In the genomic region with DNA sequence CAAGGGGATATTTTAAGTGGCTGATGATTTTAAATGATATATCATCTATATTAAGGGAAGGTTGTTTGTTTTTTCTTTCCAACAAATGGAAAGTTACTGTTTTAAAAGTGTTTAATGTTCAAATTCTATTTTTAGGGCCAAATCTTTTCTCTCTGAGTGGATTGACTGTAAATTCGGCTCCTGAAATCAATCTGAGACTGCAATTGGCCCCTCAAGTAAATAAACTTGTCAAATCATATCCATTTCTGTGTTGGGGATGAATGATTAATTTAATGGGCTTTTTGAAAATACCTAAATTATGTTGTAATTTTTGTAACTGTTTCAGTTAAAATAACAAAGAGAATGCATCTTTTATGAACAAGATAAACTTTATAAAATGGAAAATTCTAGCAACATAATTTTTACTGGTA, we compare ENCODE assay signal across 2 cellular contexts.
TF ChIP-seq lines count a peak whose summit lies in the region.

No MANE protein-coding gene starts in this region.

TF ChIP-seq in SK-N-SH, 30 proteins besides CTCF, POLR2A, EP300 and RAD21:
- TF ChIP-seq FOSL2 (IDR thresholded peaks at IDR 0.05; ENCODE audit: borderline replicate concordance, low read depth) (no peak), RFX5 (IDR thresholded peaks at IDR 0.05; ENCODE audit: low read length) (no peak), FOXM1 (IDR thresholded peaks at IDR 0.05; ENCODE audit: low read depth) (no peak), NFIC (IDR thresholded peaks at IDR 0.05; ENCODE audit: borderline replicate concordance) (no peak), GABPA (IDR thresholded peaks at IDR 0.05; ENCODE audit: low read depth) (no peak), GATA2 (CRISPR knock-in tag; IDR thresholded peaks at IDR 0.05) (no peak), YY1 (IDR thresholded peaks at IDR 0.05; ENCODE audit: low read depth) (no peak), MXI1 (IDR thresholded peaks at IDR 0.05; ENCODE audit: low read depth, low read length) (no peak), JUND (IDR thresholded peaks at IDR 0.05) (no peak), TAF1 (IDR thresholded peaks at IDR 0.05; ENCODE audit: borderline replicate concordance, low read depth, low read length) (no peak), NRF1 (IDR thresholded peaks at IDR 0.05; ENCODE audit: low read depth, low read length) (no peak), ELF1 (IDR thresholded peaks at IDR 0.05) (no peak), POLR2AphosphoS5 (IDR thresholded peaks at IDR 0.05; ENCODE audit: low read depth, low read length) (no peak), MEF2A (IDR thresholded peaks at IDR 0.05; ENCODE audit: borderline replicate concordance, low read depth) (no peak), CHD2 (IDR thresholded peaks at IDR 0.05; ENCODE audit: low read length, partially characterized antibody) (no peak), EZH2phosphoT487 (IDR thresholded peaks at IDR 0.05; ENCODE audit: borderline replicate concordance, low read depth) (no peak), SMC3 (IDR thresholded peaks at IDR 0.05; ENCODE audit: low read depth, low read length) (no peak)
- TF ChIP-seq, protein P1, sequence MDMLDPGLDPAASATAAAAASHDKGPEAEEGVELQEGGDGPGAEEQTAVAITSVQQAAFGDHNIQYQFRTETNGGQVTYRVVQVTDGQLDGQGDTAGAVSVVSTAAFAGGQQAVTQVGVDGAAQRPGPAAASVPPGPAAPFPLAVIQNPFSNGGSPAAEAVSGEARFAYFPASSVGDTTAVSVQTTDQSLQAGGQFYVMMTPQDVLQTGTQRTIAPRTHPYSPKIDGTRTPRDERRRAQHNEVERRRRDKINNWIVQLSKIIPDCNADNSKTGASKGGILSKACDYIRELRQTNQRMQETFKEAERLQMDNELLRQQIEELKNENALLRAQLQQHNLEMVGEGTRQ (IDR thresholded peaks at IDR 0.05; ENCODE audit: borderline replicate concordance, low read depth, low read length): no peak
- TF ChIP-seq, protein P2, sequence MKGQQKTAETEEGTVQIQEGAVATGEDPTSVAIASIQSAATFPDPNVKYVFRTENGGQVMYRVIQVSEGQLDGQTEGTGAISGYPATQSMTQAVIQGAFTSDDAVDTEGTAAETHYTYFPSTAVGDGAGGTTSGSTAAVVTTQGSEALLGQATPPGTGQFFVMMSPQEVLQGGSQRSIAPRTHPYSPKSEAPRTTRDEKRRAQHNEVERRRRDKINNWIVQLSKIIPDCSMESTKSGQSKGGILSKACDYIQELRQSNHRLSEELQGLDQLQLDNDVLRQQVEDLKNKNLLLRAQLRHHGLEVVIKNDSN (IDR thresholded peaks at IDR 0.05; ENCODE audit: borderline replicate concordance, low read depth): no peak

TF ChIP-seq in SK-N-SH treated with all-trans-retinoic acid at 6 μM for 48 hours, 23 proteins besides CTCF, POLR2A, EP300 and RAD21:
- TF ChIP-seq ESRRG (CRISPR knock-in tag; IDR thresholded peaks at IDR 0.05) (no peak), GLIS3 (CRISPR knock-in tag; IDR thresholded peaks at IDR 0.05) (no peak), ZNF8 (CRISPR knock-in tag; IDR thresholded peaks at IDR 0.05) (no peak), ZFP30 (CRISPR knock-in tag; IDR thresholded peaks at IDR 0.05) (no peak), ISL1 (CRISPR knock-in tag; IDR thresholded peaks at IDR 0.05) (no peak), TCF4 (CRISPR knock-in tag; IDR thresholded peaks at IDR 0.05; ENCODE audit: borderline replicate concordance) (no peak), OSR1 (CRISPR knock-in tag; IDR thresholded peaks at IDR 0.05) (no peak), CSRNP3 (CRISPR knock-in tag; IDR thresholded peaks at IDR 0.05) (no peak), TSHZ2 (CRISPR knock-in tag; IDR thresholded peaks at IDR 0.05) (no peak), ZFP3 (CRISPR knock-in tag; IDR thresholded peaks at IDR 0.05) (no peak)
